In genomic region chr4:16852168-16852567, GRCh38 we compare ENCODE assay signal across 18 cellular contexts. TPM values are rescaled to one million over a fixed set of nuclear protein-coding genes. Genes with fewer than 3 reads are reported as not detected.
DNase-seq lines count a peak whose midpoint lies in the region; ATAC-seq and TF ChIP-seq lines count a peak whose summit lies in the region.
"Had no signal": no experiment of that assay in that cellular context is flagged by ENCODE, and none has a peak within 500 bp of the region (broad histone marks: within the 10 kb centered on the region; RNA-seq: fewer than 3 reads in every experiment).

No MANE protein-coding gene starts in this region.

- peak overlapping the region; percentile 17; the same call in 2 of the 3 replicates for H2BK15ac ChIP-seq in IMR-90 (ENCODE audit: low read depth, low read length)

- H2AK5ac ChIP-seq in IMR-90 (ENCODE audit: low read depth, low read length), result peak overlapping the region; percentile 62

- H3K4me2 ChIP-seq in IMR-90 (ENCODE audit: low read depth, low read length), result peak overlapping the region; percentile 6; the same call in 1 of the 2 replicates

- peak overlapping the region; percentile 89 for H2BK20ac ChIP-seq in IMR-90 (ENCODE audit: low read depth, low read length)

- TF ChIP-seq CTCF in heart left ventricle (IDR thresholded peaks at IDR 0.05), result no peak
- no peak for TF ChIP-seq CTCF in IMR-90 (conservative IDR thresholded peaks at IDR 0.05; ENCODE audit: low read depth, low read length)
- TF ChIP-seq CTCF in lower lobe of right lung (IDR thresholded peaks at IDR 0.05), result no peak

- ATAC-seq in heart left ventricle (peak in 1 of 4 donors; percentile 65), right cardiac atrium (no peak), IMR-90 (ENCODE audit: low read depth) (peak; percentile 46), lower lobe of right lung (no peak), GM18909 (IDR thresholded peaks at IDR 0.05; ENCODE audit: poor library complexity, unreplicated experiment) (no peak), HG02938 (IDR thresholded peaks at IDR 0.05; ENCODE audit: unreplicated experiment) (no peak)
- ATAC-seq: CD8-positive, alpha-beta T cell; HCT116 had no signal

- no peaks in the 10 kb centered on the region for H4K20me1 ChIP-seq in IMR-90 (ENCODE audit: insufficient read depth, low read length)

- peak overlapping the region; percentile 61; the same call in 1 of the 2 replicates for H4K91ac ChIP-seq in IMR-90 (ENCODE audit: insufficient read depth, low read depth, low read length)

- H3K4me1 ChIP-seq in heart left ventricle (peaks cover 0 to 23% (median 1%) of the 10 kb centered on the region in 12 donors), right cardiac atrium (ENCODE audit: control insufficient read depth, insufficient read depth, low read length) (no peaks in the 10 kb centered on the region), IMR-90 (ENCODE audit: control insufficient read depth, insufficient read depth, low read length) (peaks cover 7% of the 10 kb centered on the region), lower lobe of right lung (peaks cover 10% of the 10 kb centered on the region)

- WGBS in heart left ventricle, 4 donors, result 42 to 58% (median 52%) methylated on average over 2 of the region's 2 CpGs
- WGBS in right cardiac atrium, result 56% methylated on average over 2 of the region's 2 CpGs
- WGBS in IMR-90 (ENCODE audit: extremely low coverage in 2 of 2, insufficient read length in 1 of 2), 2 experiments, result no CpG with 5 or more reads among the region's 2 CpGs

- H3K56ac ChIP-seq in IMR-90 (ENCODE audit: extremely low read depth, insufficient read depth, low read length), result peak overlapping the region; percentile 8; the same call in 1 of the 2 replicates

- POLR2A ChIA-PET in IMR-90 (lab: Charles Lee; ENCODE audit: unreplicated experiment), result no interaction called here

- peak overlapping the region; percentile 74 for H2BK5ac ChIP-seq in IMR-90 (ENCODE audit: low read depth, low read length, poor library complexity, severe bottlenecking)

- H3K4ac ChIP-seq in IMR-90 (ENCODE audit: low read depth, low read length), result peak overlapping the region; percentile 75

- dilution Hi-C loops in IMR-90 (cut with HindIII; ENCODE audit: low sequenced_read_pairs, unreplicated experiment), result no loop called here

- peak overlapping the region; percentile 79; the same call in 1 of the 2 replicates for H3K23ac ChIP-seq in IMR-90 (ENCODE audit: low read depth, low read length)

- peak overlapping the region; percentile 33 for H4K5ac ChIP-seq in IMR-90 (ENCODE audit: low read depth, low read length)

- peak overlapping the region; percentile 85 for H3K14ac ChIP-seq in IMR-90 (replicated peaks; ENCODE audit: low read depth, low read length)

- H3K79me1 ChIP-seq in IMR-90 (ENCODE audit: low read depth in 1 of 2, low read length in 2 of 2), result peaks cover 12 to 39% of the 10 kb centered on the region in 2 experiments; a peak in 3 of 4 replicates

- DNase-seq in heart left ventricle (no peak), right cardiac atrium (no peak), IMR-90 (peak; percentile 11), dermis microvascular lymphatic vessel endothelial cell (ENCODE audit: low read depth in 2 of 2) (peak; percentile 32 to 62), lower lobe of right lung (no peak), ecto neural progenitor cell (ENCODE audit: low spot score) (no peak)
- DNase-seq: CD8-positive, alpha-beta T cell; COR-L47; DMS153; DMS79 treated with DMSO at 0.1 percent for 48 hours; GF-D8; GM23248 had no signal

- H3K9ac ChIP-seq in IMR-90 (ENCODE audit: low read depth, low read length), result no peak overlapping the region
- H3K9ac ChIP-seq: GM23248 had no signal

- H2AFZ ChIP-seq in IMR-90 (replicated peaks; ENCODE audit: low read length, poor library complexity), result no peak overlapping the region
- H2AFZ ChIP-seq: GM23248 had no signal

- H2BK120ac ChIP-seq in IMR-90 (ENCODE audit: low read depth, low read length), result peak overlapping the region; percentile 92

- peak overlapping the region; percentile 52 to 68; a peak in 2 of 4 replicates for H4K8ac ChIP-seq in IMR-90 (ENCODE audit: low read depth in 2 of 2, low read length in 2 of 2)

- TF ChIP-seq RAD21 in IMR-90 (IDR thresholded peaks at IDR 0.05; ENCODE audit: low read length), result no peak

- H3K36me3 ChIP-seq in heart left ventricle, result no peaks in the 10 kb centered on the region
- no peaks in the 10 kb centered on the region for H3K36me3 ChIP-seq in IMR-90 (ENCODE audit: control insufficient read depth, insufficient read depth, low read length)
- no peaks in the 10 kb centered on the region for H3K36me3 ChIP-seq in lower lobe of right lung

- peak overlapping the region; percentile 80 for H3K18ac ChIP-seq in IMR-90 (ENCODE audit: low read depth, low read length)

- no TSS peak for BruUV-seq in IMR-90 (replicated peaks; lab: Mats Ljungman, UMichigan)

- no peak overlapping the region for H2AK9ac ChIP-seq in IMR-90 (replicated peaks; ENCODE audit: low read depth, low read length, poor library complexity)

- CTCF ChIA-PET in IMR-90 (lab: Yijun Ruan, JAX), result interaction anchor here (1.1 kb wide), 1 partner anchor 13 kb away, joined by 3 read pairs; no protein-coding TSS in a partner anchor

- H3K27me3 ChIP-seq in heart left ventricle (no peaks in the 10 kb centered on the region), right cardiac atrium (ENCODE audit: control insufficient read depth, insufficient read depth) (no peaks in the 10 kb centered on the region), IMR-90 (ENCODE audit: control insufficient read depth, insufficient read depth, low read length) (no peaks in the 10 kb centered on the region), lower lobe of right lung (ENCODE audit: low read depth) (no peaks in the 10 kb centered on the region)

- intact Hi-C loops in heart left ventricle (cut with DNase I) (no loop called here), right cardiac atrium (cut with DNase I) (no loop called here), IMR-90 (cut with micrococcal nuclease) (no loop called here), lower lobe of right lung (cut with DNase I) (no loop called here)

- TF ChIP-seq POLR2A in heart left ventricle (IDR thresholded peaks at IDR 0.05) (no peak), IMR-90 (IDR thresholded peaks at IDR 0.05; ENCODE audit: low read depth, low read length) (no peak)

- in situ Hi-C loops in IMR-90 (cut with MboI; ENCODE audit: low sequenced_read_pairs), result no loop called here

- no peak overlapping the region for H3K4me3 ChIP-seq in heart left ventricle
- no peak overlapping the region for H3K4me3 ChIP-seq in right cardiac atrium (ENCODE audit: low read length)
- H3K4me3 ChIP-seq in IMR-90 (ENCODE audit: insufficient read depth, low read depth, low read length), result no peak overlapping the region
- H3K4me3 ChIP-seq in lower lobe of right lung, result no peak overlapping the region
- H3K4me3 ChIP-seq: GM23248 had no signal

- H3K9me1 ChIP-seq in IMR-90 (ENCODE audit: insufficient read depth, low read length), result peaks cover 8% of the 10 kb centered on the region; the same call in 1 of the 2 replicates

- H3K27ac ChIP-seq in heart left ventricle (peak overlapping the region in 10 of 12 donors; percentile 5 to 68 (median 26)), right cardiac atrium (ENCODE audit: low read length) (no peak overlapping the region), IMR-90 (ENCODE audit: insufficient read depth, low read length) (peak overlapping the region; percentile 50; the same call in 1 of the 2 replicates), lower lobe of right lung (peak overlapping the region; percentile 38)
- H3K27ac ChIP-seq: 22Rv1, GM23248, HL-60 had no signal

- H3K9me3 ChIP-seq in heart left ventricle (no peaks in the 10 kb centered on the region), right cardiac atrium (ENCODE audit: control insufficient read depth, low read length) (no peaks in the 10 kb centered on the region), IMR-90 (ENCODE audit: control insufficient read depth, insufficient read depth, low read length) (no peaks in the 10 kb centered on the region), lower lobe of right lung (no peaks in the 10 kb centered on the region)

TF ChIP-seq in IMR-90, 13 proteins besides CTCF, POLR2A, EP300 and RAD21 (continues in another document):
- TF ChIP-seq ELK1 (IDR thresholded peaks at IDR 0.05; ENCODE audit: borderline replicate concordance, low read depth, low read length), result no peak
- TF ChIP-seq NFE2L2 (IDR thresholded peaks at IDR 0.05; ENCODE audit: low read depth, low read length), result no peak
- no peak for TF ChIP-seq SMC3 (IDR thresholded peaks at IDR 0.05; ENCODE audit: low read depth, low read length)
- TF ChIP-seq BHLHE40 (IDR thresholded peaks at IDR 0.05; ENCODE audit: low read depth, low read length), result no peak
- TF ChIP-seq RFX5 (IDR thresholded peaks at IDR 0.05; ENCODE audit: low read depth, low read length), result no peak
- no peak for TF ChIP-seq MAZ (IDR thresholded peaks at IDR 0.05; ENCODE audit: borderline replicate concordance, low read depth, low read length)
- TF ChIP-seq USF2 (IDR thresholded peaks at IDR 0.05; ENCODE audit: low read depth, low read length), result no peak
- no peak for TF ChIP-seq FOS (IDR thresholded peaks at IDR 0.05; ENCODE audit: low read depth, low read length)
- no peak for TF ChIP-seq CHD1 (IDR thresholded peaks at IDR 0.05; ENCODE audit: low read depth, low read length)

RNA-seq across cellular contexts. Expression of gene LDB2, which starts 46.3 kb away (rescaled TPM):
- total RNA-seq in heart left ventricle (10 to 100 TPM in 8 of 9 donors, 1 to 10 TPM in 1; 9.5 to 38.7 (median 26.6) TPM), right cardiac atrium (10 to 100 TPM; 45.4 to 70.6 (median 56.8) TPM), IMR-90 (2012; rRNA removed) (92.8 and 116 TPM in 2 replicates), dermis microvascular lymphatic vessel endothelial cell (360 and 479 TPM in 2 replicates), lower lobe of right lung (113 TPM)
- polyA plus RNA-seq in heart left ventricle (10 to 100 TPM; 16.2 to 23.5 TPM), right cardiac atrium (41.0 TPM), IMR-90 (2012; rRNA removed) (54.7 and 67.9 TPM in 2 replicates)
- 46.8 and 76.7 TPM in 2 replicates for polyA plus RNA-seq in IMR-90 (2012; cell fraction: cytosol; rRNA removed)
- 29.8 and 111 TPM in 2 replicates for polyA plus RNA-seq in IMR-90 (2012; cell fraction: nucleus; rRNA removed; ENCODE audit: low replicate concordance)
- total RNA-seq: CD8-positive, alpha-beta T cell had no signal
- polyA plus RNA-seq: CD14-positive monocyte had no signal

Comparison
In these comparisons a context has a peak if more than half of its experiments do, and no peak if none do; other contexts are left out.
1. DNase-seq: peak in IMR-90 (single experiment) and dermis microvascular lymphatic vessel endothelial cell (2 of 2); none in heart left ventricle (0 of 5), right cardiac atrium (0 of 3), lower lobe of right lung (single experiment) and ecto neural progenitor cell (single experiment).